In genomic region chrX:69046996-69047490, GRCh38 we compare ENCODE assay signal across 19 cellular contexts.
"Had no signal": no experiment of that assay in that cellular context is flagged by ENCODE, and none has a peak within 500 bp of the region (broad histone marks: within the 10 kb centered on the region; RNA-seq: fewer than 3 reads in every experiment).

No MANE protein-coding gene starts in this region.

- H3K36me3 Mint-ChIP-seq: mesothelial cell of epicardium; natural killer cell; stimulated activated memory B cell treated with anti-CD40 and anti-IgM and Interleukin-4, amounts not matched to agents 10 μg/mL and 1 μg/mL and 100 μg/mL, for 72 hours had no signal

- H3K4me3 Mint-ChIP-seq: dendritic cell treated with granulocyte-macrophage colony-stimulating factor and Interleukin-4, amounts not matched to agents 40 ng/mL and 50 ng/mL, for 4 days; mesothelial cell of epicardium; natural killer cell; neural crest cell; stimulated activated memory B cell treated with anti-CD40 and anti-IgM and Interleukin-4, amounts not matched to agents 10 μg/mL and 1 μg/mL and 100 μg/mL, for 72 hours; stimulated activated naive CD8-positive, alpha-beta T cell treated with anti-CD3 and anti-CD28 coated beads, Interleukin-15, Interleukin-2, amounts not matched to agents 100 ng/mL and 50 ng/mL, for 24 hours had no signal

- H3K4me1 ChIP-seq: pancreas, psoas muscle, spleen, tibial artery, upper lobe of right lung had no signal

- H3K27me3 Mint-ChIP-seq: stimulated activated memory B cell treated with anti-CD40 and anti-IgM and Interleukin-4, amounts not matched to agents 10 μg/mL and 1 μg/mL and 100 μg/mL, for 72 hours had no signal

- H3K36me3 ChIP-seq: pancreas, spleen, tibial artery, upper lobe of right lung had no signal

- H3K9me3 Mint-ChIP-seq: dendritic cell treated with granulocyte-macrophage colony-stimulating factor and Interleukin-4, amounts not matched to agents 40 ng/mL and 50 ng/mL, for 4 days; natural killer cell; stimulated activated naive CD8-positive, alpha-beta T cell treated with anti-CD3 and anti-CD28 coated beads, Interleukin-15, Interleukin-2, amounts not matched to agents 100 ng/mL and 50 ng/mL, for 24 hours had no signal

- DNase-seq: foreskin melanocyte; hippocampal formation; natural killer cell; psoas muscle; retina; spleen; stimulated activated CD4-positive, alpha-beta T cell treated with anti-CD3 and anti-CD28 coated beads, Interleukin-15, amount 100 ng/mL, for 24 hours; stimulated activated CD4-positive, alpha-beta T cell treated with anti-CD3 and anti-CD28 coated beads, Interleukin-1b, Interleukin-23, amount 100 ng/mL, for 48 hours; stimulated activated CD4-positive, alpha-beta T cell treated with anti-CD3 and anti-CD28 coated beads, Interleukin-4, amount 100 ng/mL, for 24 hours; tibial artery; upper lobe of right lung had no signal

- H3K27me3 ChIP-seq: tibial artery, upper lobe of right lung had no signal

- ATAC-seq: left lobe of liver; natural killer cell; pancreas; psoas muscle; sciatic nerve; stimulated activated memory B cell treated with anti-CD40 and anti-IgM and Interleukin-4, amounts not matched to agents 10 μg/mL and 1 μg/mL and 100 μg/mL, for 72 hours; upper lobe of right lung had no signal

- H3K27ac ChIP-seq: pancreas, psoas muscle, spleen, tibial artery, upper lobe of right lung had no signal

- H3K4me1 Mint-ChIP-seq: mesothelial cell of epicardium; natural killer cell; neural crest cell; stimulated activated memory B cell treated with anti-CD40 and anti-IgM and Interleukin-4, amounts not matched to agents 10 μg/mL and 1 μg/mL and 100 μg/mL, for 72 hours had no signal

- H3K4me3 ChIP-seq: pancreas, psoas muscle, spleen, tibial artery, upper lobe of right lung had no signal

- H3K27ac Mint-ChIP-seq: dendritic cell treated with granulocyte-macrophage colony-stimulating factor and Interleukin-4, amounts not matched to agents 40 ng/mL and 50 ng/mL, for 4 days; mesothelial cell of epicardium; natural killer cell; stimulated activated memory B cell treated with anti-CD40 and anti-IgM and Interleukin-4, amounts not matched to agents 10 μg/mL and 1 μg/mL and 100 μg/mL, for 72 hours; stimulated activated naive CD8-positive, alpha-beta T cell treated with anti-CD3 and anti-CD28 coated beads, Interleukin-15, Interleukin-2, amounts not matched to agents 100 ng/mL and 50 ng/mL, for 24 hours had no signal

- H3K9me3 ChIP-seq: pancreas, psoas muscle, tibial artery, upper lobe of right lung had no signal
